Comparison of ENCODE assay signal across 1 cellular context in genomic region chr5:129046151-129046550, GRCh38.
TF ChIP-seq lines count a peak whose summit lies in the region.

No MANE protein-coding gene starts in this region.

TF ChIP-seq in H1, 55 proteins besides CTCF, POLR2A, EP300 and RAD21:
- no peak for TF ChIP-seq SIN3A (conservative IDR thresholded peaks at IDR 0.05 in 1 of 2, IDR thresholded peaks at IDR 0.05 in 1 of 2; ENCODE audit: low read depth in 1 of 2, low read length in 2 of 2)
- TF ChIP-seq CEBPB (IDR thresholded peaks at IDR 0.05; ENCODE audit: low read depth, low read length), result peak; percentile 37; the same call in 1 of the 2 replicates
